In genomic region chr1:78250201-78250600, GRCh38 we compare ENCODE assay signal across 18 cellular contexts.
DNase-seq lines count a peak whose midpoint lies in the region; ATAC-seq and TF ChIP-seq lines count a peak whose summit lies in the region.
"Had no signal": no experiment of that assay in that cellular context is flagged by ENCODE, and none has a peak within 500 bp of the region (broad histone marks: within the 10 kb centered on the region; RNA-seq: fewer than 3 reads in every experiment).

No MANE protein-coding gene starts in this region.

- no peak for TF ChIP-seq CTCF in OCI-LY7 (conservative IDR thresholded peaks at IDR 0.05; ENCODE audit: low read length)
- TF ChIP-seq CTCF in gastroesophageal sphincter (IDR thresholded peaks at IDR 0.05) = no peak

- CTCF ChIA-PET in OCI-LY7 (lab: Charles Lee; ENCODE audit: unreplicated experiment) = no interaction called here

- H3K36me3 ChIP-seq in SJCRH30 = no peaks in the 10 kb centered on the region
- no peaks in the 10 kb centered on the region for H3K36me3 ChIP-seq in OCI-LY7 (ENCODE audit: insufficient read depth, low read length)
- H3K36me3 ChIP-seq in gastroesophageal sphincter = no peaks in the 10 kb centered on the region

- no peaks in the 10 kb centered on the region for H3K9me3 ChIP-seq in right cardiac atrium (ENCODE audit: control insufficient read depth, low read length)
- no peaks in the 10 kb centered on the region for H3K9me3 ChIP-seq in SJCRH30 (replicated peaks)
- no peaks in the 10 kb centered on the region for H3K9me3 ChIP-seq in OCI-LY7 (ENCODE audit: low read length)
- H3K9me3 ChIP-seq in gastroesophageal sphincter = no peaks in the 10 kb centered on the region

- BruUV-seq in OCI-LY7 (replicated peaks; lab: Mats Ljungman, UMichigan) = no TSS peak

- H3K27me3 ChIP-seq in right cardiac atrium (ENCODE audit: control insufficient read depth, insufficient read depth) (no peaks in the 10 kb centered on the region), SJCRH30 (no peaks in the 10 kb centered on the region), gastroesophageal sphincter (no peaks in the 10 kb centered on the region)

- H3K27ac ChIP-seq in right cardiac atrium (ENCODE audit: low read length) (no peak overlapping the region), SJCRH30 (no peak overlapping the region), OCI-LY7 (ENCODE audit: low read depth, low read length, poor library complexity, severe bottlenecking) (no peak overlapping the region), gastroesophageal sphincter (no peak overlapping the region)
- H3K27ac ChIP-seq: C4-2B, HL-60 had no signal

- no peak overlapping the region for H3K4me3 ChIP-seq in right cardiac atrium (ENCODE audit: low read length)
- no peak overlapping the region for H3K4me3 ChIP-seq in SJCRH30
- H3K4me3 ChIP-seq in OCI-LY7 (ENCODE audit: low read depth, low read length, poor library complexity, severe bottlenecking) = no peak overlapping the region
- H3K4me3 ChIP-seq in gastroesophageal sphincter = no peak overlapping the region
- H3K4me3 ChIP-seq: K562 had no signal

- no peaks in the 10 kb centered on the region for H4K20me1 ChIP-seq in OCI-LY7 (ENCODE audit: insufficient read depth, low read length)

- POLR2A ChIA-PET in OCI-LY7 (lab: Charles Lee) = interaction anchor here (0.6 kb wide), 1 partner anchor 183 kb away, joined by 3 read pairs; no protein-coding TSS in a partner anchor

- no peaks in the 10 kb centered on the region for H3K9me2 ChIP-seq in OCI-LY7 (ENCODE audit: insufficient read depth, low read length)

- DNase-seq in right cardiac atrium = peak in 2 of 3 donors; percentile 17 to 30
- DNase-seq in cardiac septum (ENCODE audit: low spot score) = no peak
- peak; percentile 14 to 36 for DNase-seq in SJCRH30
- peak; percentile 12 for DNase-seq in iris pigment epithelial cell (ENCODE audit: low read depth)
- DNase-seq in OCI-LY7 (ENCODE audit: low spot score) = no peak
- DNase-seq: DMS153, H9, NCI-H1048, NCI-H1436 treated with DMSO at 0.1 percent for 48 hours, NCI-H2029 treated with DMSO at 0.1 percent for 48 hours, NCI-H774, SHP77 treated with DMSO at 0.1 percent for 48 hours had no signal

- TF ChIP-seq POLR2A in gastroesophageal sphincter (IDR thresholded peaks at IDR 0.05) = no peak

- no peak for TF ChIP-seq EP300 in gastroesophageal sphincter (IDR thresholded peaks at IDR 0.05)

- ATAC-seq in right cardiac atrium (no peak), GM21515 (IDR thresholded peaks at IDR 0.05; ENCODE audit: unreplicated experiment) (no peak), gastroesophageal sphincter (no peak)
- ATAC-seq: K562, Panc1 had no signal

- no peak overlapping the region for H2AFZ ChIP-seq in OCI-LY7 (ENCODE audit: low read length)

- intact Hi-C loops in right cardiac atrium (cut with DNase I) (no loop called here), cardiac septum (cut with DNase I) (loop anchor here (10.0 kb wide), 1 partner anchor 105 kb away; no protein-coding TSS in a partner anchor), OCI-LY7 (cut with micrococcal nuclease; ENCODE audit: unreplicated experiment) (no loop called here)

- no peaks in the 10 kb centered on the region for H3K79me2 ChIP-seq in OCI-LY7 (ENCODE audit: insufficient read depth, low read depth, low read length)

- H3K4me1 ChIP-seq in right cardiac atrium (ENCODE audit: control insufficient read depth, insufficient read depth, low read length) (no peaks in the 10 kb centered on the region), SJCRH30 (no peaks in the 10 kb centered on the region), OCI-LY7 (ENCODE audit: insufficient read depth, low read length, poor library complexity, severe bottlenecking) (no peaks in the 10 kb centered on the region), gastroesophageal sphincter (no peaks in the 10 kb centered on the region)

- no peak overlapping the region for H3K4me2 ChIP-seq in OCI-LY7 (ENCODE audit: low read length)

- 51% methylated on average over 4 of the region's 4 CpGs for WGBS in right cardiac atrium
- 64 to 68% methylated on average over 1 to 3 of the region's 4 CpGs for WGBS in gastroesophageal sphincter (ENCODE audit: low coverage in 1 of 2), 2 donors

Comparison
In these comparisons a context has a peak if more than half of its experiments do, and no peak if none do; other contexts are left out.
1. DNase-seq: peak in right cardiac atrium (2 of 3), SJCRH30 (2 of 2) and iris pigment epithelial cell (single experiment); none in cardiac septum (single experiment) and OCI-LY7 (single experiment).